In genomic region chr1:192879416-192879815, GRCh38 we compare ENCODE assay signal across 13 cellular contexts.
DNase-seq lines count a peak whose midpoint lies in the region; ATAC-seq, FAIRE-seq and TF ChIP-seq lines count a peak whose summit lies in the region.
"Had no signal": no experiment of that assay in that cellular context is flagged by ENCODE, and none has a peak within 500 bp of the region (broad histone marks: within the 10 kb centered on the region; RNA-seq: fewer than 3 reads in every experiment).

No MANE protein-coding gene starts in this region.

- no peaks in the 10 kb centered on the region for H3K9me3 ChIP-seq in SK-N-SH
- H3K9me3 ChIP-seq in GM12878 (replicated peaks; ENCODE audit: control insufficient read depth, insufficient read depth, low read length) = no peaks in the 10 kb centered on the region
- H3K9me3 ChIP-seq in upper lobe of right lung = no peaks in the 10 kb centered on the region

- TF ChIP-seq RAD21 in SK-N-SH (IDR thresholded peaks at IDR 0.05; ENCODE audit: low read length) (peak; percentile 27; the same call in 1 of the 2 replicates), GM12878 (IDR thresholded peaks at IDR 0.05; ENCODE audit: insufficient read depth, low read depth, low read length) (0 out of 2 replicates have a peak, but pooled peaks have one; percentile 5)

- H3K9ac ChIP-seq in SK-N-SH = no peak overlapping the region
- H3K9ac ChIP-seq in GM12878 (ENCODE audit: control insufficient read depth, insufficient read depth, low read length) = no peak overlapping the region

- H3K27ac ChIP-seq in SK-N-SH (ENCODE audit: low read depth in 2 of 2, low read length in 1 of 2) (no peak overlapping the region), GM12878 (ENCODE audit: control insufficient read depth, insufficient read depth) (no peak overlapping the region), upper lobe of right lung (no peak overlapping the region)

- TF ChIP-seq EP300 in SK-N-SH (IDR thresholded peaks at IDR 0.05; ENCODE audit: borderline replicate concordance in 1 of 2, low read depth in 1 of 2, low read length in 1 of 2) (no peak), GM12878 (IDR thresholded peaks at IDR 0.05; ENCODE audit: borderline replicate concordance in 1 of 2, control insufficient read depth in 1 of 2, low read depth in 2 of 2, low read length in 2 of 2) (no peak)

- H3K4me1 ChIP-seq in SK-N-SH (ENCODE audit: control insufficient read depth in 1 of 2, insufficient read depth in 2 of 2, low read depth in 1 of 2, low read length in 1 of 2) (peaks cover 0 to 4% of the 10 kb centered on the region in 2 experiments; a peak in 1 of 4 replicates), GM12878 (ENCODE audit: control insufficient read depth, insufficient read depth, low read length) (no peaks in the 10 kb centered on the region), upper lobe of right lung (peaks cover 6% of the 10 kb centered on the region)

- WGBS in SK-N-SH (ENCODE audit: low lambda C conversion rate) = 71% methylated on average over 1 of the region's 1 CpG
- 6% methylated on average over 1 of the region's 1 CpG for WGBS in GM12878 (ENCODE audit: insufficient coverage, insufficient replicate concordance, low lambda C conversion rate, missing lambda C conversion rate)

- H3K4me3 ChIP-seq in SK-N-SH (ENCODE audit: low read depth in 2 of 2, low read length in 1 of 2) = no peak overlapping the region
- no peak overlapping the region for H3K4me3 ChIP-seq in GM12878
- no peak overlapping the region for H3K4me3 ChIP-seq in upper lobe of right lung

- ATAC-seq in SK-N-SH treated with all-trans-retinoic acid at 6 μM for 48 hours (no peak; the same call in 2 of the 3 replicates), GM12878 (no peak), upper lobe of right lung (peak; percentile 60)

- BruUV-seq in GM12878 (replicated peaks; lab: Mats Ljungman, UMichigan) = no TSS peak

- in situ Hi-C loops in GM12878 (cut with MboI) = no loop called here

- CTCF ChIA-PET in SK-N-SH (lab: Yijun Ruan, JAX) (interaction anchor here (1.6 kb wide), 1 partner anchor 12 kb away, joined by 4 read pairs; no protein-coding TSS in a partner anchor), GM12878 (lab: Yijun Ruan, JAX) (interaction anchor here (1.0 kb wide), 1 partner anchor 26 kb away, joined by 3 read pairs; no protein-coding TSS in a partner anchor)

- H3K36me3 ChIP-seq in SK-N-SH (replicated peaks in 1 of 2; ENCODE audit: control insufficient read depth in 1 of 2, insufficient read depth in 2 of 2, low read length in 1 of 2) (no peaks in the 10 kb centered on the region), GM12878 (ENCODE audit: control insufficient read depth in 2 of 2, insufficient read depth in 2 of 2, low read length in 1 of 2) (no peaks in the 10 kb centered on the region), upper lobe of right lung (no peaks in the 10 kb centered on the region)

- POLR2A ChIA-PET in SK-N-SH (lab: Yijun Ruan, JAX) (no interaction called here), GM12878 (lab: Charles Lee) (interaction anchor here (0.6 kb wide), 1 partner anchor 126 kb away, joined by 3 read pairs; no protein-coding TSS in a partner anchor)

- H4K20me1 ChIP-seq in SK-N-SH (ENCODE audit: insufficient read depth) (no peaks in the 10 kb centered on the region), GM12878 (ENCODE audit: control insufficient read depth, insufficient read depth) (no peaks in the 10 kb centered on the region)

- no peak for TF ChIP-seq POLR2A in GM12878 (IDR thresholded peaks at IDR 0.05; ENCODE audit: low read depth, low read length)

- TF ChIP-seq CTCF in SK-N-SH (IDR thresholded peaks at IDR 0.05) (no peak), GM12878 (IDR thresholded peaks at IDR 0.05 in 2 of 3, conservative IDR thresholded peaks at IDR 0.05 in 1 of 3; ENCODE audit: control insufficient read depth in 2 of 3, extremely low read depth in 1 of 3, insufficient read depth in 1 of 3, low read depth in 3 of 3, low read length in 3 of 3) (no peak), upper lobe of right lung (IDR thresholded peaks at IDR 0.05) (no peak)

- no peaks in the 10 kb centered on the region for H3F3A ChIP-seq in SK-N-SH (replicated peaks; ENCODE audit: insufficient read depth)

- H3K4me2 ChIP-seq in SK-N-SH (no peak overlapping the region), GM12878 (ENCODE audit: control insufficient read depth, insufficient read depth) (no peak overlapping the region)

- RAD21 ChIA-PET in GM12878 (lab: Charles Lee; ENCODE audit: unreplicated experiment) = no interaction called here

- DNase-seq in SK-N-SH (no peak), GM12878 (ENCODE audit: low read depth, low spot score) (no peak), hepatic stellate cell (ENCODE audit: low spot score) (peak; percentile 4), upper lobe of right lung (no peak), NCI-H2227 treated with DMSO at 0.1 percent for 48 hours (lab: John Stamatoyannopoulos, UW) (no peak), HPDE6-E6E7 (ENCODE audit: extremely low spot score) (no peak), activated gamma-delta T cell treated with Interleukin-2 at 50 U/mL for 16 hours (no peak)
- DNase-seq: activated CD4-positive, alpha-beta T cell treated with anti-CD3 and anti-CD28 coated beads, Interleukin-2, amount 10 ng/mL, durations not matched to agents 7 days and 5 days; activated gamma-delta T cell; NCI-H1048; NCI-H526; stimulated activated CD4-positive, alpha-beta T cell treated with anti-CD3 and anti-CD28 coated beads, Interleukin-12 subunit alpha, Interleukin-12 subunit beta, amount 100 ng/mL, for 4 hours had no signal

- SMC1A ChIA-PET in GM12878 (lab: Charles Lee; ENCODE audit: uncharacterized antibody, unreplicated experiment) = no interaction called here

- no peaks in the 10 kb centered on the region; the same call in 1 of the 2 replicates for H3K9me2 ChIP-seq in SK-N-SH

- no peak for FAIRE-seq in GM12878 (lab: Jason Lieb, UNC)

- intact Hi-C loops in GM12878 (cut with micrococcal nuclease; ENCODE audit: unreplicated experiment) = no loop called here
- intact Hi-C loops in upper lobe of right lung (cut with DNase I) = no loop called here

- H3K79me2 ChIP-seq in SK-N-SH (ENCODE audit: insufficient read depth) = no peaks in the 10 kb centered on the region
- no peaks in the 10 kb centered on the region for H3K79me2 ChIP-seq in GM12878 (ENCODE audit: control insufficient read depth, insufficient read depth, low read length)

- no peak overlapping the region for H2AFZ ChIP-seq in SK-N-SH (ENCODE audit: low read depth)
- no peak overlapping the region for H2AFZ ChIP-seq in GM12878 (ENCODE audit: control insufficient read depth, low read depth, low read length)

- H3K27me3 ChIP-seq in SK-N-SH (ENCODE audit: insufficient read depth) = no peaks in the 10 kb centered on the region
- H3K27me3 ChIP-seq in GM12878 (replicated peaks in 1 of 2; ENCODE audit: control insufficient read depth in 2 of 2, insufficient read depth in 2 of 2, low read length in 1 of 2) = peaks cover 0 to 1% of the 10 kb centered on the region in 2 experiments; a peak in 2 of 4 replicates
- H3K27me3 ChIP-seq in upper lobe of right lung = no peaks in the 10 kb centered on the region

TF ChIP-seq in SK-N-SH, 30 proteins besides CTCF, POLR2A, EP300 and RAD21 (continues in another document):
- TF ChIP-seq MEF2A (IDR thresholded peaks at IDR 0.05; ENCODE audit: borderline replicate concordance, low read depth) (no peak), RXRA (IDR thresholded peaks at IDR 0.05; ENCODE audit: borderline replicate concordance, low read depth) (no peak), TEAD4 (IDR thresholded peaks at IDR 0.05; ENCODE audit: borderline replicate concordance, insufficient read depth) (no peak), RFX5 (IDR thresholded peaks at IDR 0.05; ENCODE audit: low read length) (no peak), FOXM1 (IDR thresholded peaks at IDR 0.05; ENCODE audit: low read depth) (no peak)

TF ChIP-seq in SK-N-SH treated with all-trans-retinoic acid at 6 μM for 48 hours, 23 proteins besides CTCF, POLR2A, EP300 and RAD21 (continues in another document):
- no peak for TF ChIP-seq ZNF8 (CRISPR knock-in tag; IDR thresholded peaks at IDR 0.05)
- TF ChIP-seq SNAI2 (CRISPR knock-in tag; IDR thresholded peaks at IDR 0.05) = no peak
- TF ChIP-seq ZFP3 (CRISPR knock-in tag; IDR thresholded peaks at IDR 0.05) = no peak
- TF ChIP-seq CREB5 (CRISPR knock-in tag; IDR thresholded peaks at IDR 0.05; ENCODE audit: low read depth) = no peak

TF ChIP-seq in GM12878, 131 proteins besides CTCF, POLR2A, EP300 and RAD21:
- TF ChIP-seq ZNF687 (IDR thresholded peaks at IDR 0.05) = no peak
- no peak for TF ChIP-seq YBX1 (IDR thresholded peaks at IDR 0.05)
- no peak for TF ChIP-seq SPI1 (IDR thresholded peaks at IDR 0.05; ENCODE audit: borderline replicate concordance, insufficient read depth, low read depth, low read length)
TF ChIP-seq in GM12878: peak in this region for 0.

Comparison
In these comparisons a context has a peak if more than half of its experiments do, and no peak if none do; other contexts are left out.
1. Of the 26 proteins assayed by ChIP-seq in both GM12878 and SK-N-SH: peak only in GM12878: none; only in SK-N-SH: none; in both: RAD21; in neither: 25.